10 cellular contexts compared by ENCODE assay signal in the genomic region with DNA sequence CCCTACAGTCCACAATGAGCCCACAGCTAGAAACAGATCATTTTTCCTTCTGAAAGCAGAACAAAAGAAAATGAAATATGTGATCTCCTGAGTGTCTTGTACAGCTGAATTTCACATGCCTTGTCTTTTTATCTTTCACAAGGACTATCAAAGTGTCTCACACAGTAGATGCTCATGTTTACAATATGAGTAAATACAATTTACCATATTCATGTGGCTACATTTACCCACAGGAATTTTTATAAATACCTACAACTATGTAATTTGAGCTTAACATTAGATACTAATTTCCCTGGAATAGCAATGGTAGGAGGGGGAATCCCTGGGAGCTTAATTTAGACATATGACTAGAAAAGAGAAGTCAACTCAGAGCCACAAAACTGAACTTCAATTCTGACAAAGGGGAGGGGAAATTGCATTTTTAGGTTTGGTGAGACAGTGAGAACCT.
DNase-seq lines count a peak whose midpoint lies in the region; ATAC-seq, FAIRE-seq and TF ChIP-seq lines count a peak whose summit lies in the region.
"Had no signal": no experiment of that assay in that cellular context is flagged by ENCODE, and none has a peak within 500 bp of the region (broad histone marks: within the 10 kb centered on the region; RNA-seq: fewer than 3 reads in every experiment).

No MANE protein-coding gene starts in this region.

- no peaks in the 10 kb centered on the region for H3K4me1 Mint-ChIP-seq in osteocyte (ENCODE audit: unreplicated experiment)

- no peak for TF ChIP-seq POLR2A in GM12891 (IDR thresholded peaks at IDR 0.05; ENCODE audit: low read depth, low read length)

- H3K4me3 Mint-ChIP-seq in osteocyte (ENCODE audit: unreplicated experiment), result no peak overlapping the region

- FAIRE-seq in GM12891 (lab: Jason Lieb, UNC), result no peak
- FAIRE-seq: colon had no signal

- ATAC-seq in GM21723 (IDR thresholded peaks at IDR 0.05; ENCODE audit: unreplicated experiment), result peak; percentile 57
- peak; percentile 47 for ATAC-seq in HG03520 (IDR thresholded peaks at IDR 0.05; ENCODE audit: unreplicated experiment)

- no peak overlapping the region for H3K27ac Mint-ChIP-seq in osteocyte (ENCODE audit: unreplicated experiment)

- no peaks in the 10 kb centered on the region for H3K36me3 Mint-ChIP-seq in osteocyte (ENCODE audit: unreplicated experiment)

- H3K9me3 Mint-ChIP-seq in osteocyte (ENCODE audit: unreplicated experiment), result no peaks in the 10 kb centered on the region

- DNase-seq in GM12891 (ENCODE audit: insufficient read length, low spot score), result no peak
- DNase-seq in fibroblast of peridontal ligament (ENCODE audit: extremely low read depth), result peak; percentile 41
- DNase-seq in NAMALWA (ENCODE audit: low spot score), result no peak
- no peak for DNase-seq in AML-193 (lab: John Stamatoyannopoulos, UW)
- no peak for DNase-seq in NCI-H2081 (lab: John Stamatoyannopoulos, UW)
- no peak for DNase-seq in osteocyte (ENCODE audit: extremely low spot score, unreplicated experiment)
- DNase-seq: NCI-H1092 had no signal

- no peak for TF ChIP-seq CTCF in osteocyte (IDR thresholded peaks at IDR 0.05)

- H3K27me3 Mint-ChIP-seq in osteocyte (ENCODE audit: unreplicated experiment), result peaks cover 3% of the 10 kb centered on the region

TF ChIP-seq in GM12891, 5 proteins besides CTCF, POLR2A, EP300 and RAD21:
- TF ChIP-seq POU2F2 (IDR thresholded peaks at IDR 0.05; ENCODE audit: low read depth, low read length), result no peak
- no peak for TF ChIP-seq POLR2AphosphoS5 (IDR thresholded peaks at IDR 0.05; ENCODE audit: low read depth, low read length)
- peak; percentile 54 for TF ChIP-seq SPI1 (IDR thresholded peaks at IDR 0.05; ENCODE audit: low read depth, low read length)
- TF ChIP-seq TAF1 (IDR thresholded peaks at IDR 0.05; ENCODE audit: low read depth, low read length), result no peak
- no peak for TF ChIP-seq PAX5 (IDR thresholded peaks at IDR 0.05; ENCODE audit: insufficient read depth, low read length, severe bottlenecking)
